8 cellular contexts compared by ENCODE assay signal in the genomic region with DNA sequence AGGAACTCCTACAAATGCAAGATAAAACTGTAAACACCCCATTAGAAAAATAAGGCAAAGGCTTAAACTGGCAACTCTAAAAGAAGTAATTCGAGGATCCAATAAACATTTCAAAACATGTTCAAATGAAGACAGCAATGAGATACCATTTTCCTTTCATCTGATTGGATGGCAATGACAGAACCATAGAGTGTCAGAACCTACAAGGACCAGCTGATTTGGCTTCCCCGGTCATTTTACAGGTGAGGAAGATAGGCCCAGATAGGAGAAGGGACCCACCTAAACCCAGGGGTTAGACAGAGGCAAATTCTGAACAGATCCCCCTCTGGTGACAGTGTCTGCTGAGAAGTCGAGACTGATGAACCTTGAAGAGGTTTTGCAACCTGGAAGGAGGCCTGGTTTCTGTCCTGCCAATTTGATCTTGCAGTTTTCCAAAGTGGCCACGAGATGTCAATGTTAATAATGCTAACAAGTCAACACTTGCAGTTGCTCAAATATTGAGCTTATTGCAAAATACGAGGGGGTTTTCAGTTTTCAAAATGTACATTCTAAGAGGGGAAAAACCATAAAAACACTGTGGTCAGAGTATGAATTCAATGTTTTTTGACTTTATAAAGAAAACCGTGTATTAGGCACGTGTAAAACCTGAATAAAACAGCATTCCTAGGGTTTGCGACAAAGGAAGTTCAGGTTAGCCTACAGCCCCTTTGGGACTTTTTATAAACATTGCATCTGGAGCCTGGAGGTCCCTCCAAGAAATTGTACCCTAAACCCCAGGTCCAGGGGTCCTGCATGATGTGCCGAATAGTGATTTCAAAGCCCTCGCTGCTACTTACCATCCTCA. TPM values are rescaled to one million over a fixed set of nuclear protein-coding genes. Genes with fewer than 3 reads are reported as not detected.
DNase-seq lines count a peak whose midpoint lies in the region; ATAC-seq, FAIRE-seq and TF ChIP-seq lines count a peak whose summit lies in the region.

No MANE protein-coding gene starts in this region.

- DNase-seq in DMS153 treated with DMSO at 0.1 percent for 48 hours (lab: John Stamatoyannopoulos, UW; ENCODE audit: unreplicated experiment) (peak; percentile 0), RCC 7860 (ENCODE audit: low spot score) (peak; percentile 15), epithelial cell of esophagus (ENCODE audit: low read depth) (peak; percentile 75), mucosa of gallbladder (ENCODE audit: low spot score) (peak; percentile 33), NCI-H524 treated with DMSO at 0.1 percent for 48 hours (lab: John Stamatoyannopoulos, UW) (no peak), GDM1 (lab: John Stamatoyannopoulos, UW) (no peak)
- DNase-seq in effector CD4-positive, alpha-beta T cell: no peak

- H3K4me3 ChIP-seq in epithelial cell of esophagus (ENCODE audit: low read length): no peak overlapping the region

- TF ChIP-seq CTCF in epithelial cell of esophagus (IDR thresholded peaks at IDR 0.05; ENCODE audit: insufficient read depth, low read depth, low read length, missing control alignments): peak; percentile 69

- peak; percentile 57 for ATAC-seq in HG02623 (IDR thresholded peaks at IDR 0.05; ENCODE audit: unreplicated experiment)

- no peak for FAIRE-seq in RCC 7860 (lab: Jason Lieb, UNC)

RNA-seq across cellular contexts. Expression of a gene that starts 21.5 kb away (rescaled TPM):
- total RNA-seq in mucosa of gallbladder: 0.17 TPM

RNA-seq across cellular contexts. Expression of a gene that starts 41.1 kb away (rescaled TPM):
- 16.5 TPM for total RNA-seq in mucosa of gallbladder

Comparison
In these comparisons a context has a peak if more than half of its experiments do, and no peak if none do; other contexts are left out.
1. DNase-seq: peak in DMS153 treated with DMSO at 0.1 percent for 48 hours (single experiment), RCC 7860 (single experiment), epithelial cell of esophagus (single experiment) and mucosa of gallbladder (single experiment); none in NCI-H524 treated with DMSO at 0.1 percent for 48 hours (single experiment), effector CD4-positive, alpha-beta T cell (single experiment) and GDM1 (single experiment).